Comparison of ENCODE assay signal across 15 cellular contexts in genomic region chr10:71284544-71285179, GRCh38. TPM values are rescaled to one million over a fixed set of nuclear protein-coding genes. Genes with fewer than 3 reads are reported as not detected.
DNase-seq lines count a peak whose midpoint lies in the region; ATAC-seq, FAIRE-seq and TF ChIP-seq lines count a peak whose summit lies in the region.
"Had no signal": no experiment of that assay in that cellular context is flagged by ENCODE, and none has a peak within 500 bp of the region (broad histone marks: within the 10 kb centered on the region; RNA-seq: fewer than 3 reads in every experiment).

No MANE protein-coding gene starts in this region.

- TF ChIP-seq CTCF in RWPE2 (IDR thresholded peaks at IDR 0.05; ENCODE audit: poor library complexity, severe bottlenecking) = no peak

- no peaks in the 10 kb centered on the region for H3K27me3 ChIP-seq in RWPE2 (ENCODE audit: insufficient read depth, poor library complexity, severe bottlenecking)

- no peaks in the 10 kb centered on the region for H3K4me1 ChIP-seq in RWPE2 (ENCODE audit: insufficient read depth, poor library complexity, severe bottlenecking)

- no peak for ATAC-seq in Right ventricle myocardium inferior
- ATAC-seq in RWPE2 (ENCODE audit: low read depth) = peak; percentile 7; the same call in 1 of the 3 replicates
- ATAC-seq in left colon = peak; percentile 27
- ATAC-seq in HG02970 (IDR thresholded peaks at IDR 0.05; ENCODE audit: low FRiP score, unreplicated experiment) = no peak

- H3K9me3 ChIP-seq in RWPE2 (ENCODE audit: severe bottlenecking) = no peaks in the 10 kb centered on the region
- H3K9me3 ChIP-seq: Caco-2 had no signal

- intact Hi-C loops in Right ventricle myocardium inferior (cut with DNase I) (loop anchor here (1.0 to 5.0 kb wide), 3 partner anchors 76 to 382 kb away; no protein-coding TSS in a partner anchor), cardiac septum (cut with DNase I) (loop anchor here (2.0 kb wide), 2 partner anchors 358 to 380 kb away; no protein-coding TSS in a partner anchor), left colon (cut with DNase I, micrococcal nuclease) (loop anchor here in 1 of 2 donors (5.0 kb wide), 2 partner anchors 77 to 382 kb away; no protein-coding TSS in a partner anchor)

- H3K4me3 ChIP-seq in RWPE2 (ENCODE audit: severe bottlenecking) = no peak overlapping the region

- H3K27ac ChIP-seq in RWPE2 (ENCODE audit: poor library complexity, severe bottlenecking) = no peak overlapping the region
- H3K27ac ChIP-seq: KMS-11 had no signal

- H3K36me3 ChIP-seq in RWPE2 (ENCODE audit: low read depth) = no peaks in the 10 kb centered on the region

- DNase-seq in Right ventricle myocardium inferior (ENCODE audit: missing footprints) = peak; percentile 41
- no peak for DNase-seq in cardiac septum (ENCODE audit: low spot score)
- DNase-seq in RWPE2 (ENCODE audit: low spot score) = no peak
- DNase-seq in left colon = no peak
- DNase-seq in urothelium cell line (ENCODE audit: low spot score) = no peak
- no peak for DNase-seq in T-helper 1 cell
- no peak for DNase-seq in GDM1 (lab: John Stamatoyannopoulos, UW)
- DNase-seq: GF-D8, GOT3, NCI-H1417 treated with DMSO at 0.1 percent for 48 hours, NCI-H187 treated with DMSO at 0.1 percent for 48 hours, NCI-H774 had no signal

- FAIRE-seq in urothelium cell line (lab: Jason Lieb, UNC) = peak; percentile 23

RNA-seq across cellular contexts. Expression of gene SLC29A3, which starts 34.4 kb away (rescaled TPM):
- 1.8 TPM for total RNA-seq in Right ventricle myocardium inferior
- total RNA-seq in cardiac septum = 1.6 TPM
- 1 to 10 TPM; 4.1 to 6.7 TPM for total RNA-seq in left colon

Comparison
In these comparisons a context has a peak if more than half of its experiments do, and no peak if none do; other contexts are left out.
1. ATAC-seq: peak in RWPE2 (single experiment) and left colon (single experiment); none in Right ventricle myocardium inferior (single experiment) and HG02970 (single experiment).